13 cellular contexts compared by ENCODE assay signal in genomic region chr3:25469609-25470008, GRCh38. TPM values are rescaled to one million over a fixed set of nuclear protein-coding genes. Genes with fewer than 3 reads are reported as not detected.
DNase-seq lines count a peak whose midpoint lies in the region; ATAC-seq and TF ChIP-seq lines count a peak whose summit lies in the region.
"Had no signal": no experiment of that assay in that cellular context is flagged by ENCODE, and none has a peak within 500 bp of the region (broad histone marks: within the 10 kb centered on the region; RNA-seq: fewer than 3 reads in every experiment).

No MANE protein-coding gene starts in this region.

- H2BK15ac ChIP-seq in neuronal stem cell (ENCODE audit: low read length): no peak overlapping the region

- H3K27ac Mint-ChIP-seq in WTC11: peak overlapping the region; percentile 30; the same call in 1 of the 2 replicates
- H3K27ac Mint-ChIP-seq: CD4-positive, alpha-beta memory T cell had no signal

- no peak overlapping the region for H4K91ac ChIP-seq in neuronal stem cell (ENCODE audit: low read depth, low read length, poor library complexity)

- H3K36me3 ChIP-seq in heart left ventricle: no peaks in the 10 kb centered on the region
- H3K36me3 ChIP-seq in neuronal stem cell (replicated peaks in 1 of 2; ENCODE audit: control insufficient read depth in 2 of 2, insufficient read depth in 2 of 2, low read length in 2 of 2): no peaks in the 10 kb centered on the region
- H3K36me3 ChIP-seq in thoracic aorta: no peaks in the 10 kb centered on the region
- H3K36me3 ChIP-seq: SJCRH30 had no signal

- H3K14ac ChIP-seq in neuronal stem cell (ENCODE audit: low read length): no peak overlapping the region

- H3K36me3 Mint-ChIP-seq in WTC11: no peaks in the 10 kb centered on the region
- H3K36me3 Mint-ChIP-seq: CD4-positive, alpha-beta memory T cell had no signal

- no peak overlapping the region for H3K23ac ChIP-seq in neuronal stem cell (ENCODE audit: low read depth, low read length, poor library complexity)

- no peak for TF ChIP-seq CTCF in WTC11 (IDR thresholded peaks at IDR 0.05)
- TF ChIP-seq CTCF in heart left ventricle (IDR thresholded peaks at IDR 0.05): no peak
- TF ChIP-seq CTCF in thoracic aorta (IDR thresholded peaks at IDR 0.05): no peak

- H3K9me3 Mint-ChIP-seq in WTC11: no peaks in the 10 kb centered on the region
- H3K9me3 Mint-ChIP-seq: CD4-positive, alpha-beta memory T cell had no signal

- no peak overlapping the region for H3K9ac ChIP-seq in neuronal stem cell (ENCODE audit: low read depth, low read length, poor library complexity)

- POLR2A ChIA-PET in WTC11 (lab: Charles Lee): no interaction called here

- H3K27me3 ChIP-seq in heart left ventricle (no peaks in the 10 kb centered on the region), neuronal stem cell (ENCODE audit: control insufficient read depth in 3 of 3, insufficient read depth in 3 of 3, low read depth in 1 of 3, low read length in 3 of 3) (no peaks in the 10 kb centered on the region), thoracic aorta (replicated peaks; ENCODE audit: insufficient read depth) (no peaks in the 10 kb centered on the region)
- H3K27me3 ChIP-seq: SJCRH30 had no signal

- no peak overlapping the region for H3K4me3 ChIP-seq in heart left ventricle
- peak overlapping the region in 1 of 2 donors; percentile 63 for H3K4me3 ChIP-seq in neuronal stem cell (ENCODE audit: low read length in 2 of 2)
- H3K4me3 ChIP-seq in thoracic aorta: no peak overlapping the region
- H3K4me3 ChIP-seq: SJCRH30 had no signal

- 63 to 74% (median 65%) methylated on average over 2 of the region's 2 CpGs for WGBS in heart left ventricle, 4 donors
- no CpG with 5 or more reads among the region's 2 CpGs for WGBS in neuronal stem cell (ENCODE audit: extremely low coverage in 2 of 2, insufficient read length in 2 of 2, insufficient replicate concordance in 1 of 2), 2 donors

- no peaks in the 10 kb centered on the region for H3K9me3 ChIP-seq in heart left ventricle
- H3K9me3 ChIP-seq in neuronal stem cell (replicated peaks in 1 of 2; ENCODE audit: control insufficient read depth in 2 of 2, insufficient read depth in 1 of 2, low read depth in 1 of 2, low read length in 2 of 2): no peaks in the 10 kb centered on the region
- no peaks in the 10 kb centered on the region for H3K9me3 ChIP-seq in thoracic aorta
- H3K9me3 ChIP-seq: SJCRH30 had no signal

- H2AFZ ChIP-seq in neuronal stem cell (ENCODE audit: low read length): peak overlapping the region; percentile 85

- ATAC-seq in WTC11: no peak
- ATAC-seq in heart left ventricle: peak; percentile 11 to 31 (median 18)
- ATAC-seq in thoracic aorta (ENCODE audit: insufficient number of reproducible peaks, low FRiP score, low read depth): no peak
- ATAC-seq in HG02610 (IDR thresholded peaks at IDR 0.05; ENCODE audit: unreplicated experiment): no peak
- no peak for ATAC-seq in HG03342 (IDR thresholded peaks at IDR 0.05; ENCODE audit: unreplicated experiment)
- no peak for ATAC-seq in HG03457 (IDR thresholded peaks at IDR 0.05; ENCODE audit: unreplicated experiment)

- no peak overlapping the region for H2AK5ac ChIP-seq in neuronal stem cell (ENCODE audit: low read depth, low read length)

- H2BK12ac ChIP-seq in neuronal stem cell (ENCODE audit: low read length): no peak overlapping the region

- H3K79me1 ChIP-seq in neuronal stem cell (ENCODE audit: low read depth, low read length): no peaks in the 10 kb centered on the region

- CTCF ChIA-PET in WTC11 (lab: Charles Lee): interaction anchor here (1.1 kb wide), 1 partner anchor 42 kb away, joined by 4 read pairs; the partner anchor contains the start of gene RARB

- no peak overlapping the region for H3K4me3 Mint-ChIP-seq in WTC11
- H3K4me3 Mint-ChIP-seq: CD4-positive, alpha-beta memory T cell had no signal

- no peak for TF ChIP-seq POLR2A in heart left ventricle (IDR thresholded peaks at IDR 0.05)

- H3K27ac ChIP-seq in heart left ventricle (peak overlapping the region in 8 of 12 donors; percentile 70 to 92 (median 80)), neuronal stem cell (replicated peaks; ENCODE audit: low read length) (no peak overlapping the region), thoracic aorta (peak overlapping the region; percentile 70 to 80)
- H3K27ac ChIP-seq: SJCRH30 had no signal

- no peak overlapping the region for H2BK5ac ChIP-seq in neuronal stem cell (ENCODE audit: low read length)

- peaks cover 18% of the 10 kb centered on the region for H3K4me1 Mint-ChIP-seq in WTC11

- no peak overlapping the region for H3K4ac ChIP-seq in neuronal stem cell (ENCODE audit: low read length)

- H3K4me1 ChIP-seq in heart left ventricle (peaks cover 8 to 74% (median 56%) of the 10 kb centered on the region in 12 donors), neuronal stem cell (ENCODE audit: control insufficient read depth in 2 of 2, insufficient read depth in 1 of 2, low read depth in 1 of 2, low read length in 2 of 2) (peaks cover 14 to 28% of the 10 kb centered on the region in 2 donors), thoracic aorta (ENCODE audit: control insufficient read depth in 1 of 2, low read depth in 2 of 2) (peaks cover 21 to 65% of the 10 kb centered on the region in 2 donors)
- H3K4me1 ChIP-seq: SJCRH30 had no signal

- intact Hi-C loops in heart left ventricle (cut with DNase I): loop anchor here in 4 of 10 donors (5.0 kb wide), 2 partner anchors 37 to 42 kb away; partner anchors contain the start of gene RARB (in 1 of the 4)

- no peaks in the 10 kb centered on the region for H3K27me3 Mint-ChIP-seq in WTC11 (ENCODE audit: low read depth)

- no peak overlapping the region for H3K4me2 ChIP-seq in neuronal stem cell (ENCODE audit: insufficient read depth, low read length, poor library complexity, severe bottlenecking)

- DNase-seq in WTC11 (ENCODE audit: low spot score) (no peak), heart left ventricle (peak in 1 of 5 donors; percentile 48), neuronal stem cell (ENCODE audit: low spot score) (no peak), thoracic aorta (ENCODE audit: low spot score) (no peak), NCI-H1105 (lab: John Stamatoyannopoulos, UW) (no peak)
- DNase-seq: activated CD8-positive, alpha-beta memory T cell treated with anti-CD3 and anti-CD28 coated beads, Interleukin-2, amount 50 U/mL, for 4 hours; CD4-positive, alpha-beta memory T cell; OCI-M1; SJCRH30; stimulated activated CD4-positive, alpha-beta T cell treated with anti-CD3 and anti-CD28 coated beads, Interleukin-12 subunit alpha, Interleukin-12 subunit beta, amount 100 ng/mL, for 4 hours had no signal

- no peak overlapping the region for H4K8ac ChIP-seq in neuronal stem cell (ENCODE audit: low read depth, low read length)

- peak overlapping the region; percentile 34 for H3K18ac ChIP-seq in neuronal stem cell (ENCODE audit: low read length)

- no peak overlapping the region for H2BK120ac ChIP-seq in neuronal stem cell (ENCODE audit: low read depth, low read length)

TF ChIP-seq in WTC11, 78 proteins besides CTCF, POLR2A, EP300 and RAD21:
- TF ChIP-seq ATF1 (CRISPR knock-in tag; IDR thresholded peaks at IDR 0.05) (no peak), ZMAT4 (CRISPR knock-in tag; IDR thresholded peaks at IDR 0.05) (no peak), PRRX2 (CRISPR knock-in tag; IDR thresholded peaks at IDR 0.05) (no peak), USF1 (CRISPR knock-in tag; IDR thresholded peaks at IDR 0.05) (no peak), NFATC4 (CRISPR knock-in tag; IDR thresholded peaks at IDR 0.05) (no peak), AR (CRISPR knock-in tag; IDR thresholded peaks at IDR 0.05) (no peak), FOXJ3 (CRISPR knock-in tag; IDR thresholded peaks at IDR 0.05; ENCODE audit: borderline replicate concordance) (no peak), TEAD4 (CRISPR knock-in tag; IDR thresholded peaks at IDR 0.05) (no peak), CREM (CRISPR knock-in tag; IDR thresholded peaks at IDR 0.05) (no peak), NFYB (CRISPR knock-in tag; conservative IDR thresholded peaks at IDR 0.05; ENCODE audit: low read depth) (no peak), GTF2I (CRISPR knock-in tag; conservative IDR thresholded peaks at IDR 0.05) (no peak), TP53 (CRISPR knock-in tag; IDR thresholded peaks at IDR 0.05) (no peak)
TF ChIP-seq in WTC11: peak in this region for 0.

RNA-seq across cellular contexts. Expression of gene RARB, which starts 41.5 kb away (rescaled TPM):
- total RNA-seq in WTC11 (2021) (0.14 TPM in 1 of 3 replicates, not detected in the others), heart left ventricle (10 to 100 TPM; 11.3 to 21.0 (median 17.3) TPM), thoracic aorta (10 to 100 TPM in 1 of 2 donors, 1 to 10 TPM in 1; 3.8 to 12.3 TPM)
- 1 to 10 TPM; 4.3 to 6.9 TPM for polyA plus RNA-seq in heart left ventricle
- 0.96 TPM for polyA plus RNA-seq in neuronal stem cell (2013, experiment 1 of 2)
- 1.00 TPM for polyA plus RNA-seq in neuronal stem cell (2013, experiment 2 of 2)
- total RNA-seq: CD4-positive, alpha-beta memory T cell had no signal

Comparison
In these comparisons a context has a peak if more than half of its experiments do, and no peak if none do; other contexts are left out.
1. ATAC-seq: peak in heart left ventricle (4 of 4); none in WTC11 (single experiment), thoracic aorta (single experiment), HG02610 (single experiment), HG03342 (single experiment) and HG03457 (single experiment).